Comparison of ENCODE assay signal across 1 cellular context in the genomic region with DNA sequence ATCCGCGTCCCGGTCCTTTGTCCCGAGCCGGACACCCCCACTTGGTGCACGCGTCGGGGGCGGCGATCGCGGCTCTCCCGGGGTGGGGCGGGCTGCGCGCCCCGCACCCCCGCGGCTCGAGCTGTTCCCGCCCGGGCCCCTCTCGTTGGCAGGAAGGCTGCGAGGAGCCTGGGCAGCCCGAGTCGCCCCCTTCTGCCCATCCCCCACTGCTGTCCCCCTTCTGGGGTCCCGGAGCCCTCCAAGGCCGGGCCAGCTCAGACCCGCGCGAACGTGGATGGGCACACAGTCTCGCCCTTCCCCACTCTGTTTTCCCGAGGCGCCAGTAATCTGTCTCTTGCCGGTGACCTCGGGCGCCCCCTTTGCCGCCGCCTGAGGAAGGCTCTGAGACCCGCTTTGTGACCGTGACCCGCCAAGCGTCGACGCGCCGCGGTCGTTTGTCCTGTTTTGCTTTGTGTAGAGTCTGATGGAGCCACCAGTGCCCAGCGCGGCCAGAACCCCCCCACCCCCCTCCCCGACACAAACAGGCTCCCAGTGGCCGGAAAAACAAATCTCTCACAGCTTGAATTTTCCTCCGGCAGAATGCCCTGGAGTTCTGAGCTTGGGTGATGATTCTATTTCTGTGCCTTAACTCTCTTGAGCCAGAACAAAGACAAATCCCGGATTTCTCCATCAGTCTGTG.
TF ChIP-seq lines count a peak whose summit lies in the region.

No MANE protein-coding gene starts in this region.

TF ChIP-seq in HEK293, 187 proteins besides CTCF, POLR2A, EP300 and RAD21 (continued from another document):
- TF ChIP-seq ZBTB10 (tag by site-specific recombination; IDR thresholded peaks at IDR 0.05): peak; percentile 34; the same call in 1 of the 2 replicates
